Comparison of ENCODE assay signal across 15 cellular contexts in genomic region chr4:146485968-146486367, GRCh38. TPM values are rescaled to one million over a fixed set of nuclear protein-coding genes. Genes with fewer than 3 reads are reported as not detected.
DNase-seq lines count a peak whose midpoint lies in the region; ATAC-seq and TF ChIP-seq lines count a peak whose summit lies in the region.
"Had no signal": no experiment of that assay in that cellular context is flagged by ENCODE, and none has a peak within 500 bp of the region (broad histone marks: within the 10 kb centered on the region; RNA-seq: fewer than 3 reads in every experiment).

No MANE protein-coding gene starts in this region.

- no peaks in the 10 kb centered on the region for H3K79me2 ChIP-seq in OCI-LY3 (ENCODE audit: low read length)

- H3K4me3 ChIP-seq in OCI-LY3 (ENCODE audit: low read length): no peak overlapping the region
- no peak overlapping the region for H3K4me3 ChIP-seq in CD8-positive, alpha-beta T cell (ENCODE audit: low read depth, low read length)
- H3K4me3 ChIP-seq: left lung had no signal

- no peak overlapping the region for H3K9ac ChIP-seq in OCI-LY3 (ENCODE audit: low read length)

- H3K4me1 ChIP-seq in OCI-LY3 (ENCODE audit: low read length): peaks cover 16% of the 10 kb centered on the region
- H3K4me1 ChIP-seq in CD8-positive, alpha-beta T cell (ENCODE audit: insufficient read depth, low read length): peaks cover 12% of the 10 kb centered on the region

- H3K4me1 Mint-ChIP-seq in activated naive CD4-positive, alpha-beta T cell treated with anti-CD3 and anti-CD28 coated beads, Interleukin-2, amount 10 ng/mL, durations not matched to agents 7 days and 5 days: peaks cover 14% of the 10 kb centered on the region
- H3K4me1 Mint-ChIP-seq in CD8-positive, alpha-beta T cell (ENCODE audit: low read depth): peaks cover 35% of the 10 kb centered on the region

- H3K4me2 ChIP-seq in OCI-LY3 (ENCODE audit: low read length): peak overlapping the region; percentile 39

- POLR2A ChIA-PET in CD8-positive, alpha-beta T cell (lab: Charles Lee): no interaction called here

- H3K36me3 Mint-ChIP-seq in activated naive CD4-positive, alpha-beta T cell treated with anti-CD3 and anti-CD28 coated beads, Interleukin-2, amount 10 ng/mL, durations not matched to agents 7 days and 5 days: peaks cover 22% of the 10 kb centered on the region
- H3K36me3 Mint-ChIP-seq in CD8-positive, alpha-beta T cell: peaks cover 48% of the 10 kb centered on the region

- no peak overlapping the region for H3K27ac ChIP-seq in OCI-LY3 (ENCODE audit: low read length)
- H3K27ac ChIP-seq in CD8-positive, alpha-beta T cell (ENCODE audit: low read depth, low read length): no peak overlapping the region
- H3K27ac ChIP-seq: left lung had no signal

- H3K27me3 ChIP-seq in OCI-LY3 (ENCODE audit: low read depth, low read length): no peaks in the 10 kb centered on the region
- no peaks in the 10 kb centered on the region for H3K27me3 ChIP-seq in CD8-positive, alpha-beta T cell (ENCODE audit: insufficient read depth, low read length)
- H3K27me3 ChIP-seq: left lung had no signal

- H2AFZ ChIP-seq in OCI-LY3 (ENCODE audit: low read depth, low read length): no peak overlapping the region

- DNase-seq in activated naive CD4-positive, alpha-beta T cell treated with anti-CD3 and anti-CD28 coated beads, Interleukin-2, amount 10 ng/mL, durations not matched to agents 7 days and 5 days: no peak
- DNase-seq in CD8-positive, alpha-beta T cell: no peak
- DNase-seq in NCI-H1417 treated with DMSO at 0.1 percent for 48 hours (lab: John Stamatoyannopoulos, UW): no peak
- DNase-seq in activated naive CD4-positive, alpha-beta T cell (lab: John Stamatoyannopoulos, UW): no peak
- DNase-seq: activated gamma-delta T cell, dermis blood vessel endothelial cell, H9, KG1, left lung, NCI-H1436, PC-3 had no signal

- no peak for TF ChIP-seq CTCF in OCI-LY3 (IDR thresholded peaks at IDR 0.05; ENCODE audit: low read depth, low read length)
- no peak for TF ChIP-seq CTCF in CD8-positive, alpha-beta T cell (IDR thresholded peaks at IDR 0.05)

- 0 out of 2 replicates have a peak, but pooled peaks cover 7% of the 10 kb centered on the region for H4K20me1 ChIP-seq in OCI-LY3 (ENCODE audit: insufficient read depth, low read length)

- peaks cover 21% of the 10 kb centered on the region for H3K36me3 ChIP-seq in OCI-LY3 (replicated peaks; ENCODE audit: low read depth, low read length)
- no peaks in the 10 kb centered on the region for H3K36me3 ChIP-seq in CD8-positive, alpha-beta T cell (ENCODE audit: insufficient read depth, low read length)

- H3K9me3 Mint-ChIP-seq in activated naive CD4-positive, alpha-beta T cell treated with anti-CD3 and anti-CD28 coated beads, Interleukin-2, amount 10 ng/mL, durations not matched to agents 7 days and 5 days: peaks cover 18% of the 10 kb centered on the region
- H3K9me3 Mint-ChIP-seq in CD8-positive, alpha-beta T cell: peaks cover 22% of the 10 kb centered on the region

- no peak overlapping the region for H3K27ac Mint-ChIP-seq in activated naive CD4-positive, alpha-beta T cell treated with anti-CD3 and anti-CD28 coated beads, Interleukin-2, amount 10 ng/mL, durations not matched to agents 7 days and 5 days
- no peak overlapping the region for H3K27ac Mint-ChIP-seq in CD8-positive, alpha-beta T cell
- H3K27ac Mint-ChIP-seq: H9 had no signal

- peaks cover 15% of the 10 kb centered on the region; the same call in 1 of the 2 replicates for H3K9me3 ChIP-seq in OCI-LY3 (ENCODE audit: insufficient read depth, low read length)
- no peaks in the 10 kb centered on the region for H3K9me3 ChIP-seq in CD8-positive, alpha-beta T cell (ENCODE audit: low read length)

- intact Hi-C loops in CD8-positive, alpha-beta T cell (cut with DNase I, micrococcal nuclease): no loop called here

- ATAC-seq in GM18508 (IDR thresholded peaks at IDR 0.05; ENCODE audit: insufficient read depth, unreplicated experiment) (peak; percentile 56), GM19452 (IDR thresholded peaks at IDR 0.05; ENCODE audit: unreplicated experiment) (peak; percentile 64), HG02885 (IDR thresholded peaks at IDR 0.05; ENCODE audit: poor library complexity, unreplicated experiment) (peak; percentile 41)
- no peak for ATAC-seq in CD8-positive, alpha-beta T cell
- ATAC-seq: left lung, PC-3 had no signal

- CTCF ChIA-PET in activated naive CD4-positive, alpha-beta T cell treated with anti-CD3 and anti-CD28 coated beads, Interleukin-2, amount 10 ng/mL, durations not matched to agents 7 days and 5 days (lab: Charles Lee): no interaction called here
- CTCF ChIA-PET in CD8-positive, alpha-beta T cell (lab: Charles Lee): no interaction called here

- H3K4me3 Mint-ChIP-seq in activated naive CD4-positive, alpha-beta T cell treated with anti-CD3 and anti-CD28 coated beads, Interleukin-2, amount 10 ng/mL, durations not matched to agents 7 days and 5 days: no peak overlapping the region
- no peak overlapping the region for H3K4me3 Mint-ChIP-seq in CD8-positive, alpha-beta T cell
- H3K4me3 Mint-ChIP-seq: H9 had no signal

- H3K27me3 Mint-ChIP-seq in activated naive CD4-positive, alpha-beta T cell treated with anti-CD3 and anti-CD28 coated beads, Interleukin-2, amount 10 ng/mL, durations not matched to agents 7 days and 5 days: no peaks in the 10 kb centered on the region
- H3K27me3 Mint-ChIP-seq in CD8-positive, alpha-beta T cell (ENCODE audit: low read depth): no peaks in the 10 kb centered on the region

RNA-seq across cellular contexts. Expression of gene SLC10A7, which starts 35.8 kb away (rescaled TPM):
- total RNA-seq in CD8-positive, alpha-beta T cell: 1 to 10 TPM; 6.6 to 6.7 TPM
